10 cellular contexts compared by ENCODE assay signal in the genomic region with DNA sequence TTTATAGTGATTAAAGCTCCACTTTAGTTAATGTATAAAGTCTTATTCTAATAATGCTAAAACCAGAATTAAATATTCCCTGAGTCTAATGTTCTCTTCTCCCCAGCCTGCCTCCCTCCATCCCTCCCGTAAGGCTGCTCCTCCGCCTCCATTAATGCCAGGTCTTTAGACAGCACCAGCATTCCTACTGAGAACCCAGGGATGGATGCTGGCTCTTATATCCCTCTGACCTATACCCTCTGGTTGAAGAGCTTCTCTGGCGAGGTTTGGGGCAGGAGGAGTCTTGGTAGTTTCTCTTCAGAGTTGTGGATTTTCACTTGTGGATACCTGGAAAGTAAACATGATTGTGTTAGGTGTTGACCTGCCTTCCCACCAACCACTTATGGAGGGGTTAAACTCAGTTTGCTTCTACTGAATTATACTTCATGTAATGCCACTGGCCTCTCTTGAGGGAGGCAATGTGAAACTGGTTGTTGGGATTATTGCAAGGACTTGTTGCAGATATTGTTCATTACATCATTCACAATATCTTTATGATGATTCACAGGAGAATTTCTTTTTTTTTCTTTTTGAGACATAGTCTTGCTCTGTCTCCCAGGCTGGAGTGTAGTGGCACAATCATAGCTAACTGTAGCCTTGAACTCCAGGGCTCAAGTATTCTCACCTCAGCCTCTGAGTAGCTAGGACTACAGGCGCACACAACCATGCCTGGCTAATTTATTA. TPM values are rescaled to one million over a fixed set of nuclear protein-coding genes. Genes with fewer than 3 reads are reported as not detected.
A peak's percentile ranks its signal among the peaks of the same experiment; 100 is the strongest.
DNase-seq lines count a peak whose midpoint lies in the region; ATAC-seq and TF ChIP-seq lines count a peak whose summit lies in the region.
"Had no signal": no experiment of that assay in that cellular context is flagged by ENCODE, and none has a peak within 500 bp of the region (broad histone marks: within the 10 kb centered on the region; RNA-seq: fewer than 3 reads in every experiment).

No MANE protein-coding gene starts in this region.

- H3K27ac Mint-ChIP-seq in endothelial cell (ENCODE audit: unreplicated experiment): no peak overlapping the region

- no peaks in the 10 kb centered on the region for H3K4me1 Mint-ChIP-seq in endothelial cell (ENCODE audit: unreplicated experiment)

- no peak for TF ChIP-seq POLR2A in esophagus squamous epithelium (IDR thresholded peaks at IDR 0.05)

- intact Hi-C loops in esophagus squamous epithelium (cut with DNase I): no loop called here

- WGBS in esophagus squamous epithelium, 2 donors: 77 to 87% methylated on average over 4 of the region's 4 CpGs

- H3K36me3 ChIP-seq in BJ (ENCODE audit: control insufficient read depth, insufficient read depth, low read length) (no peaks in the 10 kb centered on the region), esophagus squamous epithelium (no peaks in the 10 kb centered on the region)

- no peak for ATAC-seq in HG03460 (IDR thresholded peaks at IDR 0.05; ENCODE audit: unreplicated experiment)

- no peaks in the 10 kb centered on the region for H3K36me3 Mint-ChIP-seq in endothelial cell (ENCODE audit: low read depth, unreplicated experiment)

- H3K4me3 ChIP-seq in BJ (ENCODE audit: low read depth, low read length) (no peak overlapping the region), cardiac fibroblast (replicated peaks in 1 of 2; ENCODE audit: low read depth in 2 of 2, low read length in 2 of 2) (no peak overlapping the region), esophagus squamous epithelium (no peak overlapping the region)

- POLR2A ChIA-PET in BJ (lab: Charles Lee): no interaction called here

- no peaks in the 10 kb centered on the region for H3K27me3 ChIP-seq in BJ (ENCODE audit: control insufficient read depth, insufficient read depth, low read length)
- H3K27me3 ChIP-seq in esophagus squamous epithelium: no peaks in the 10 kb centered on the region

- H3K9me3 ChIP-seq in esophagus squamous epithelium: no peaks in the 10 kb centered on the region

- DNase-seq in BJ (ENCODE audit: low read depth) (peak; percentile 23), HS-5 (ENCODE audit: low read depth) (peak; percentile 31), cardiac fibroblast (ENCODE audit: low read depth in 2 of 2) (peak; percentile 57 to 80), mesenteric fat pad (ENCODE audit: low spot score) (peak; percentile 39), esophagus squamous epithelium (lab: John Stamatoyannopoulos, UW) (no peak), endothelial cell (ENCODE audit: low spot score) (no peak), NCI-H1694 (lab: John Stamatoyannopoulos, UW) (no peak)
- DNase-seq: NCI-H187, SHP77 had no signal

- no peak overlapping the region for H3K4me3 Mint-ChIP-seq in endothelial cell (ENCODE audit: unreplicated experiment)

- H3K4me1 ChIP-seq in esophagus squamous epithelium: no peaks in the 10 kb centered on the region

- no peak for TF ChIP-seq CTCF in BJ (IDR thresholded peaks at IDR 0.05; ENCODE audit: insufficient read depth, low read depth, low read length)
- no peak for TF ChIP-seq CTCF in cardiac fibroblast (IDR thresholded peaks at IDR 0.05; ENCODE audit: low read depth, low read length)
- no peak for TF ChIP-seq CTCF in esophagus squamous epithelium (IDR thresholded peaks at IDR 0.05)
- no peak for TF ChIP-seq CTCF in endothelial cell (IDR thresholded peaks at IDR 0.05; ENCODE audit: unreplicated experiment)

- no peaks in the 10 kb centered on the region for H3K9me3 Mint-ChIP-seq in endothelial cell (ENCODE audit: unreplicated experiment)

- CTCF ChIA-PET in BJ (lab: Yijun Ruan, JAX): interaction anchor here (1.0 to 2.4 kb wide), 4 partner anchors 11 to 233 kb away, joined by 3 to 10 read pairs (median 3); a partner anchor contains a TSS

- H3K27ac ChIP-seq in esophagus squamous epithelium: no peak overlapping the region

- H3K27me3 Mint-ChIP-seq in endothelial cell (ENCODE audit: unreplicated experiment): no peaks in the 10 kb centered on the region

RNA-seq across cellular contexts. Expression of a gene that starts 11.1 kb away (rescaled TPM):
- 54.7 and 57.6 TPM in 2 replicates for polyA plus RNA-seq in BJ (2011; rRNA removed)
- polyA minus RNA-seq in BJ (2011; rRNA and poly(A)+ RNA removed): 28.0 and 30.1 TPM in 2 replicates
- total RNA-seq in mesenteric fat pad (10.1 TPM), esophagus squamous epithelium (100 to 1,000 TPM in 3 of 4 donors, 10 to 100 TPM in 1; 97.8 to 169 (median 124) TPM), endothelial cell (ENCODE audit: unreplicated experiment) (167 TPM)

RNA-seq across cellular contexts. Expression of a gene that starts 42.6 kb away (rescaled TPM):
- not detected in 2 replicates for polyA plus RNA-seq in BJ (2011; rRNA removed)
- polyA minus RNA-seq in BJ (2011; rRNA and poly(A)+ RNA removed): not detected in 2 replicates
- total RNA-seq in mesenteric fat pad (14.4 TPM), esophagus squamous epithelium (1 to 10 TPM; 1.7 to 5.5 (median 3.3) TPM), endothelial cell (ENCODE audit: unreplicated experiment) (not detected)

RNA-seq across cellular contexts. Expression of a gene that starts 42.7 kb away (rescaled TPM):
- polyA plus RNA-seq in BJ (2011; rRNA removed): 288 and 433 TPM in 2 replicates
- polyA minus RNA-seq in BJ (2011; rRNA and poly(A)+ RNA removed): 150 and 244 TPM in 2 replicates
- total RNA-seq in mesenteric fat pad (159 TPM), esophagus squamous epithelium (100 to 1,000 TPM; 156 to 261 (median 188) TPM), endothelial cell (ENCODE audit: unreplicated experiment) (28.1 TPM)

Comparison
In these comparisons a context has a peak if more than half of its experiments do, and no peak if none do; other contexts are left out.
1. DNase-seq: peak in BJ (single experiment), HS-5 (single experiment), cardiac fibroblast (2 of 2) and mesenteric fat pad (single experiment); none in esophagus squamous epithelium (single experiment), endothelial cell (single experiment) and NCI-H1694 (single experiment).